Comparison of ENCODE assay signal across 21 cellular contexts in genomic region chr22:46726986-46727317, GRCh38. TPM values are rescaled to one million over a fixed set of nuclear protein-coding genes. Genes with fewer than 3 reads are reported as not detected.
DNase-seq lines count a peak whose midpoint lies in the region; ATAC-seq, FAIRE-seq and TF ChIP-seq lines count a peak whose summit lies in the region.
"Had no signal": no experiment of that assay in that cellular context is flagged by ENCODE, and none has a peak within 500 bp of the region (broad histone marks: within the 10 kb centered on the region; RNA-seq: fewer than 3 reads in every experiment).

No MANE protein-coding gene starts in this region.

- H3K9me3 Mint-ChIP-seq in stimulated activated naive CD8-positive, alpha-beta T cell treated with anti-CD3 and anti-CD28 coated beads, Interleukin-15, Interleukin-2, amounts not matched to agents 100 ng/mL and 50 ng/mL, for 24 hours, result no peaks in the 10 kb centered on the region
- no peaks in the 10 kb centered on the region for H3K9me3 Mint-ChIP-seq in activated CD4-positive, alpha-beta T cell treated with anti-CD3 and anti-CD28 coated beads, Interleukin-2, amount 10 ng/mL, durations not matched to agents 7 days and 5 days
- H3K9me3 Mint-ChIP-seq in activated CD4-positive, alpha-beta memory T cell treated with anti-CD3 and anti-CD28 coated beads, Interleukin-2, amount 10 ng/mL, durations not matched to agents 7 days and 5 days, result no peaks in the 10 kb centered on the region
- H3K9me3 Mint-ChIP-seq: naive B cell had no signal

- FAIRE-seq in K562 (lab: Jason Lieb, UNC), result no peak
- FAIRE-seq: H54, small intestine, urothelium cell line had no signal

- WGBS in K562 (ENCODE audit: insufficient coverage, low coverage, missing lambda C conversion rate), result 83% methylated on average over 3 of the region's 3 CpGs

- no TSS peak for BruUV-seq in K562 (replicated peaks; lab: Mats Ljungman, UMichigan)

- no peak overlapping the region for H3K27ac ChIP-seq in K562 (ENCODE audit: extremely low read depth, low read depth, low read length)
- H3K27ac ChIP-seq: C4-2B had no signal

- no peak for TF ChIP-seq CTCF in K562 (IDR thresholded peaks at IDR 0.05 in 2 of 3, conservative IDR thresholded peaks at IDR 0.05 in 1 of 3; ENCODE audit: insufficient read depth in 2 of 3, low read depth in 1 of 3, low read length in 3 of 3)

- in situ Hi-C loops in K562 (cut with MboI), result no loop called here

- H3K9me3 ChIP-seq in K562 (replicated peaks; ENCODE audit: control insufficient read depth, insufficient read depth, low read depth, low read length), result no peaks in the 10 kb centered on the region

- POLR2A ChIA-PET in K562 (lab: Yijun Ruan, JAX), result interaction anchor here (0.7 kb wide), 1 partner anchor 16 kb away, joined by 3 read pairs; no protein-coding TSS in a partner anchor
- POLR2A ChIA-PET in activated CD4-positive, alpha-beta T cell treated with anti-CD3 and anti-CD28 coated beads, Interleukin-2, amount 10 ng/mL, durations not matched to agents 7 days and 5 days (lab: Charles Lee), result no interaction called here
- POLR2A ChIA-PET in activated CD4-positive, alpha-beta memory T cell treated with anti-CD3 and anti-CD28 coated beads, Interleukin-2, amount 10 ng/mL, durations not matched to agents 7 days and 5 days (lab: Charles Lee), result no interaction called here

- TF ChIP-seq EP300 in K562 (IDR thresholded peaks at IDR 0.05; ENCODE audit: low read length), result no peak

- no peak for TF ChIP-seq RAD21 in K562 (CRISPR knock-in tag; conservative IDR thresholded peaks at IDR 0.05 in 1 of 2, IDR thresholded peaks at IDR 0.05 in 1 of 2)

- H3K79me2 ChIP-seq in K562 (ENCODE audit: control insufficient read depth, insufficient read depth, low read length), result no peaks in the 10 kb centered on the region

- H3K36me3 Mint-ChIP-seq in stimulated activated naive CD8-positive, alpha-beta T cell treated with anti-CD3 and anti-CD28 coated beads, Interleukin-15, Interleukin-2, amounts not matched to agents 100 ng/mL and 50 ng/mL, for 24 hours (ENCODE audit: low read depth), result peaks cover 21% of the 10 kb centered on the region
- peaks cover 21% of the 10 kb centered on the region for H3K36me3 Mint-ChIP-seq in activated CD4-positive, alpha-beta T cell treated with anti-CD3 and anti-CD28 coated beads, Interleukin-2, amount 10 ng/mL, durations not matched to agents 7 days and 5 days (ENCODE audit: low read depth)
- peaks cover 46% of the 10 kb centered on the region for H3K36me3 Mint-ChIP-seq in activated CD4-positive, alpha-beta memory T cell treated with anti-CD3 and anti-CD28 coated beads, Interleukin-2, amount 10 ng/mL, durations not matched to agents 7 days and 5 days (ENCODE audit: low read depth)

- no peak overlapping the region for H3K9ac ChIP-seq in K562 (ENCODE audit: insufficient read depth in 1 of 2, low read depth in 2 of 2, low read length in 2 of 2)

- H2AFZ ChIP-seq in K562 (ENCODE audit: low read depth, low read length), result no peak overlapping the region

- CTCF ChIA-PET in K562 (lab: Yijun Ruan, JAX; ENCODE audit: low intra/inter-chr PET ratio), result no interaction called here
- CTCF ChIA-PET in activated CD4-positive, alpha-beta T cell treated with anti-CD3 and anti-CD28 coated beads, Interleukin-2, amount 10 ng/mL, durations not matched to agents 7 days and 5 days (lab: Charles Lee), result interaction anchor here (1.5 kb wide), 1 partner anchor 9 kb away, joined by 4 read pairs; no protein-coding TSS in a partner anchor
- CTCF ChIA-PET in activated CD4-positive, alpha-beta memory T cell treated with anti-CD3 and anti-CD28 coated beads, Interleukin-2, amount 10 ng/mL, durations not matched to agents 7 days and 5 days (lab: Charles Lee), result no interaction called here

- 0 out of 3 replicates have a peak, but pooled peaks cover 2% of the 10 kb centered on the region for H3K36me3 ChIP-seq in K562 (ENCODE audit: control insufficient read depth, insufficient read depth, low read length)

- peaks cover 0 to 21% of the 10 kb centered on the region in 2 experiments; a peak in 2 of 5 replicates for H3K4me1 ChIP-seq in K562 (replicated peaks in 1 of 2; ENCODE audit: control insufficient read depth in 2 of 2, insufficient read depth in 2 of 2, low read length in 2 of 2)

- no peaks in the 10 kb centered on the region for H3K27me3 ChIP-seq in K562 (ENCODE audit: control insufficient read depth in 2 of 2, insufficient read depth in 2 of 2, low read length in 2 of 2)

- H3K9me1 ChIP-seq in K562 (ENCODE audit: control insufficient read depth, insufficient read depth, low read length), result no peaks in the 10 kb centered on the region

- peak overlapping the region; percentile 36 for H3K27ac Mint-ChIP-seq in stimulated activated naive CD8-positive, alpha-beta T cell treated with anti-CD3 and anti-CD28 coated beads, Interleukin-15, Interleukin-2, amounts not matched to agents 100 ng/mL and 50 ng/mL, for 24 hours
- H3K27ac Mint-ChIP-seq in activated CD4-positive, alpha-beta T cell treated with anti-CD3 and anti-CD28 coated beads, Interleukin-2, amount 10 ng/mL, durations not matched to agents 7 days and 5 days, result no peak overlapping the region
- no peak overlapping the region for H3K27ac Mint-ChIP-seq in activated CD4-positive, alpha-beta memory T cell treated with anti-CD3 and anti-CD28 coated beads, Interleukin-2, amount 10 ng/mL, durations not matched to agents 7 days and 5 days

- no peak overlapping the region for H3K4me2 ChIP-seq in K562 (ENCODE audit: insufficient read depth, low read length)

- peaks cover 37% of the 10 kb centered on the region for H3K4me1 Mint-ChIP-seq in stimulated activated naive CD8-positive, alpha-beta T cell treated with anti-CD3 and anti-CD28 coated beads, Interleukin-15, Interleukin-2, amounts not matched to agents 100 ng/mL and 50 ng/mL, for 24 hours (ENCODE audit: low read depth)
- peaks cover 20% of the 10 kb centered on the region for H3K4me1 Mint-ChIP-seq in activated CD4-positive, alpha-beta T cell treated with anti-CD3 and anti-CD28 coated beads, Interleukin-2, amount 10 ng/mL, durations not matched to agents 7 days and 5 days
- H3K4me1 Mint-ChIP-seq in activated CD4-positive, alpha-beta memory T cell treated with anti-CD3 and anti-CD28 coated beads, Interleukin-2, amount 10 ng/mL, durations not matched to agents 7 days and 5 days, result peaks cover 15% of the 10 kb centered on the region

- H3K4me3 ChIP-seq in K562, result no peak overlapping the region

- intact Hi-C loops in K562 (cut with micrococcal nuclease), result no loop called here

- TF ChIP-seq POLR2A in K562 (conservative IDR thresholded peaks at IDR 0.05), result no peak

- no peak for DNase-seq in stimulated activated naive CD8-positive, alpha-beta T cell treated with anti-CD3 and anti-CD28 coated beads, Interleukin-15, Interleukin-2, amounts not matched to agents 100 U/mL and 50 U/mL, for 24 hours
- DNase-seq in K562 (ENCODE audit: extremely low read depth in 1 of 4, low spot score in 3 of 4) (no peak), NCI-H345 (lab: John Stamatoyannopoulos, UW) (no peak)
- no peak for DNase-seq in activated CD4-positive, alpha-beta T cell treated with anti-CD3 and anti-CD28 coated beads, Interleukin-2, amount 10 ng/mL, durations not matched to agents 7 days and 5 days
- no peak for DNase-seq in activated CD4-positive, alpha-beta memory T cell treated with anti-CD3 and anti-CD28 coated beads, Interleukin-2, amount 10 ng/mL, durations not matched to agents 7 days and 5 days
- DNase-seq: activated CD4-positive, alpha-beta T cell treated with anti-CD3 and anti-CD28 coated beads, Interleukin-2, amount 50 U/mL, for 48 hours; activated CD8-positive, alpha-beta memory T cell treated with anti-CD3 and anti-CD28 coated beads, Interleukin-2, amount 50 U/mL, for 48 hours; activated effector memory CD4-positive, alpha-beta T cell treated with anti-CD3 and anti-CD28 coated beads, Interleukin-2, amount 50 U/mL, for 16 hours; effector CD4-positive, alpha-beta T cell; naive B cell; NCI-H82; OCI-M1; small intestine; stimulated activated CD4-positive, alpha-beta T cell treated with anti-CD3 and anti-CD28 coated beads, Interleukin-1b, Interleukin-23, amount 100 ng/mL, for 48 hours; T-helper 9 cell had no signal

- H3K27me3 Mint-ChIP-seq in stimulated activated naive CD8-positive, alpha-beta T cell treated with anti-CD3 and anti-CD28 coated beads, Interleukin-15, Interleukin-2, amounts not matched to agents 100 ng/mL and 50 ng/mL, for 24 hours, result no peaks in the 10 kb centered on the region
- no peaks in the 10 kb centered on the region for H3K27me3 Mint-ChIP-seq in activated CD4-positive, alpha-beta T cell treated with anti-CD3 and anti-CD28 coated beads, Interleukin-2, amount 10 ng/mL, durations not matched to agents 7 days and 5 days
- H3K27me3 Mint-ChIP-seq in activated CD4-positive, alpha-beta memory T cell treated with anti-CD3 and anti-CD28 coated beads, Interleukin-2, amount 10 ng/mL, durations not matched to agents 7 days and 5 days, result no peaks in the 10 kb centered on the region
- H3K27me3 Mint-ChIP-seq: naive B cell had no signal

- H4K20me1 ChIP-seq in K562 (replicated peaks; ENCODE audit: control insufficient read depth, insufficient read depth, low read length), result no peaks in the 10 kb centered on the region

- ATAC-seq in stimulated activated naive CD8-positive, alpha-beta T cell treated with anti-CD3 and anti-CD28 coated beads, Interleukin-15, Interleukin-2, amounts not matched to agents 100 U/mL and 50 U/mL, for 24 hours, result no peak
- ATAC-seq in HG02759 (IDR thresholded peaks at IDR 0.05; ENCODE audit: unreplicated experiment) (peak; percentile 59), K562 (no peak), GM21423 (IDR thresholded peaks at IDR 0.05; ENCODE audit: unreplicated experiment) (no peak)

- no peak overlapping the region for H3K4me3 Mint-ChIP-seq in stimulated activated naive CD8-positive, alpha-beta T cell treated with anti-CD3 and anti-CD28 coated beads, Interleukin-15, Interleukin-2, amounts not matched to agents 100 ng/mL and 50 ng/mL, for 24 hours
- no peak overlapping the region for H3K4me3 Mint-ChIP-seq in activated CD4-positive, alpha-beta T cell treated with anti-CD3 and anti-CD28 coated beads, Interleukin-2, amount 10 ng/mL, durations not matched to agents 7 days and 5 days
- H3K4me3 Mint-ChIP-seq in activated CD4-positive, alpha-beta memory T cell treated with anti-CD3 and anti-CD28 coated beads, Interleukin-2, amount 10 ng/mL, durations not matched to agents 7 days and 5 days, result no peak overlapping the region

RNA-seq across cellular contexts. Expression of gene CERK, which starts 11.1 kb away (rescaled TPM):
- 19.9 and 29.6 TPM in 2 replicates for total RNA-seq in K562 (2011; cell fraction: chromatin; rRNA removed; ENCODE audit: low replicate concordance)
- total RNA-seq in K562 (2011; cell fraction: nucleolus; rRNA removed), result 16.8 and 18.6 TPM in 2 replicates
- total RNA-seq in K562 (2011; cell fraction: nucleoplasm; rRNA removed), result 22.0 and 23.9 TPM in 2 replicates
- total RNA-seq in K562 (2014; rRNA removed) (10.7 and 12.2 TPM in 2 replicates), K562 (2014; rRNA removed; fragmentation: Illumina TruSeq; extraction: Trizol) (7.3 and 8.0 TPM in 2 replicates), K562 (2015; rRNA removed; fragmentation: Illumina TruSeq; extraction: Trizol) (14.5 and 14.9 TPM in 2 replicates), K562 (2021) (9.9 and 12.5 TPM in 2 replicates)
- polyA plus RNA-seq in K562 (2011; rRNA removed) (11.8 and 12.7 TPM in 2 replicates), K562 (2014; fragmentation: Illumina TruSeq; extraction: Trizol) (8.0 and 8.7 TPM in 2 replicates), K562 (2014; fragmentation: Nextera tagmentation; extraction: Ambion mirVana) (1 to 10 TPM; 1.1 to 1.3 TPM), K562 (2014; rRNA removed) (8.3 and 8.6 TPM in 2 replicates)
- polyA plus RNA-seq in K562 (2011; cell fraction: cytosol; rRNA removed), result 10.9 and 13.7 TPM in 2 replicates
- polyA plus RNA-seq in K562 (2011; cell fraction: nucleus; rRNA removed), result 9.6 and 10.3 TPM in 2 replicates
- 10.9 and 13.1 TPM in 2 replicates for polyA plus RNA-seq in K562 (2012)
- polyA minus RNA-seq in K562 (2011; rRNA and poly(A)+ RNA removed), result 13.6 and 15.8 TPM in 2 replicates
- 9.7 and 12.5 TPM in 2 replicates for polyA minus RNA-seq in K562 (2011; cell fraction: cytosol; rRNA and poly(A)+ RNA removed)
- 6.2 and 12.6 TPM in 2 replicates for polyA minus RNA-seq in K562 (2011; cell fraction: nucleus; rRNA and poly(A)+ RNA removed)
- 10 to 100 TPM; 41.8 to 47.1 TPM for total RNA-seq in activated CD4-positive, alpha-beta T cell treated with anti-CD3 and anti-CD28 coated beads, Interleukin-2, amount 10 ng/mL, durations not matched to agents 7 days and 5 days
- 10 to 100 TPM; 68.7 to 73.4 TPM for total RNA-seq in activated CD4-positive, alpha-beta memory T cell treated with anti-CD3 and anti-CD28 coated beads, Interleukin-2, amount 10 ng/mL, durations not matched to agents 7 days and 5 days

RNA-seq across cellular contexts. Expression of gene TBC1D22A, which starts 35.5 kb away (rescaled TPM):
- total RNA-seq in K562 (2011; cell fraction: chromatin; rRNA removed; ENCODE audit: low replicate concordance), result 31.5 and 43.3 TPM in 2 replicates
- total RNA-seq in K562 (2011; cell fraction: nucleolus; rRNA removed), result 21.1 and 22.2 TPM in 2 replicates
- 21.2 and 22.4 TPM in 2 replicates for total RNA-seq in K562 (2011; cell fraction: nucleoplasm; rRNA removed)
- total RNA-seq in K562 (2014; rRNA removed) (5.2 and 8.2 TPM in 2 replicates), K562 (2014; rRNA removed; fragmentation: Illumina TruSeq; extraction: Trizol) (1.9 and 2.4 TPM in 2 replicates), K562 (2015; rRNA removed; fragmentation: Illumina TruSeq; extraction: Trizol) (3.1 and 3.3 TPM in 2 replicates), K562 (2021) (11.5 and 12.6 TPM in 2 replicates)
- polyA plus RNA-seq in K562 (2011; rRNA removed) (7.5 and 10.0 TPM in 2 replicates), K562 (2014; fragmentation: Illumina TruSeq; extraction: Trizol) (5.6 and 5.8 TPM in 2 replicates), K562 (2014; fragmentation: Nextera tagmentation; extraction: Ambion mirVana) (under 1 TPM; 0.20 to 0.34 TPM), K562 (2014; rRNA removed) (7.1 and 7.9 TPM in 2 replicates)
- 7.8 and 8.5 TPM in 2 replicates for polyA plus RNA-seq in K562 (2011; cell fraction: cytosol; rRNA removed)
- 9.0 and 10.7 TPM in 2 replicates for polyA plus RNA-seq in K562 (2011; cell fraction: nucleus; rRNA removed)
- 8.6 and 10.2 TPM in 2 replicates for polyA plus RNA-seq in K562 (2012)
- polyA minus RNA-seq in K562 (2011; rRNA and poly(A)+ RNA removed), result 8.5 and 9.0 TPM in 2 replicates
- 5.6 and 15.4 TPM in 2 replicates for polyA minus RNA-seq in K562 (2011; cell fraction: cytosol; rRNA and poly(A)+ RNA removed)
- polyA minus RNA-seq in K562 (2011; cell fraction: nucleus; rRNA and poly(A)+ RNA removed), result 7.1 and 12.8 TPM in 2 replicates
- 10 to 100 TPM; 34.1 to 39.2 TPM for total RNA-seq in activated CD4-positive, alpha-beta T cell treated with anti-CD3 and anti-CD28 coated beads, Interleukin-2, amount 10 ng/mL, durations not matched to agents 7 days and 5 days
- 10 to 100 TPM; 38.5 to 41.0 TPM for total RNA-seq in activated CD4-positive, alpha-beta memory T cell treated with anti-CD3 and anti-CD28 coated beads, Interleukin-2, amount 10 ng/mL, durations not matched to agents 7 days and 5 days
